9 cellular contexts compared by ENCODE assay signal in genomic region chrX:84932814-84933213, GRCh38.
"Had no signal": no experiment of that assay in that cellular context is flagged by ENCODE, and none has a peak within 500 bp of the region (broad histone marks: within the 10 kb centered on the region; RNA-seq: fewer than 3 reads in every experiment).

No MANE protein-coding gene starts in this region.

- H3K9me3 Mint-ChIP-seq: GM23338 had no signal

- ATAC-seq: GM23338, K562 had no signal

- H3K27ac ChIP-seq: HL-60 had no signal

- FAIRE-seq: H1, H54, K562 had no signal

- H3K4me1 Mint-ChIP-seq: GM23338, H9 had no signal

- H3K4me3 ChIP-seq: GM23338, K562 had no signal

- H3K4me3 Mint-ChIP-seq: GM23338, H9 had no signal

- H3K27ac Mint-ChIP-seq: GM23338, H9 had no signal

- DNase-seq: H9, HCEC 1CT, IMR-90, KG1 had no signal

- H3K4me2 ChIP-seq: GM23338 had no signal
